ENCODE assay signal across 1 cellular context in genomic region chr6:149963462-149964242, GRCh38.
TF ChIP-seq lines count a peak whose summit lies in the region.

TSS of gene ULBP1 (plus strand) at chr6:149963943. CDS start at chr6:149964050, 107 bp downstream.

TF ChIP-seq in K562, 482 proteins besides CTCF, POLR2A, EP300 and RAD21 (continued from another document and continues in another):
- TF ChIP-seq MCM7 (IDR thresholded peaks at IDR 0.05) (no peak), E2F1 (CRISPR knock-in tag; IDR thresholded peaks at IDR 0.05) (peak; percentile 82), GTF2B (IDR thresholded peaks at IDR 0.05; ENCODE audit: extremely low read depth, insufficient read length) (no peak), ZKSCAN8 (CRISPR knock-in tag; IDR thresholded peaks at IDR 0.05) (no peak), RFX5 (IDR thresholded peaks at IDR 0.05; ENCODE audit: low read depth, low read length) (no peak), KLF16 (IDR thresholded peaks at IDR 0.05) (no peak), LARP7 (IDR thresholded peaks at IDR 0.05) (no peak), ETV5 (CRISPR knock-in tag; IDR thresholded peaks at IDR 0.05; ENCODE audit: low read depth) (peak; percentile 66; the same call in 1 of the 2 replicates), CHD4 (IDR thresholded peaks at IDR 0.05; ENCODE audit: insufficient read depth, insufficient replicate concordance, low read depth, low read length, poor library complexity, severe bottlenecking) (no peak), ZNF165 (CRISPR knock-in tag; IDR thresholded peaks at IDR 0.05; ENCODE audit: borderline replicate concordance) (no peak), EHMT2 (IDR thresholded peaks at IDR 0.05) (no peak), POLR3A (IDR thresholded peaks at IDR 0.05; ENCODE audit: borderline replicate concordance, extremely low read depth, insufficient read depth, insufficient read length) (no peak), ZNF780A (CRISPR knock-in tag; IDR thresholded peaks at IDR 0.05) (no peak), CBFA2T3 (IDR thresholded peaks at IDR 0.05) (no peak), TEAD4 (IDR thresholded peaks at IDR 0.05; ENCODE audit: low read length) (peak; percentile 29), TEAD4 (CRISPR knock-in tag; IDR thresholded peaks at IDR 0.05; ENCODE audit: borderline replicate concordance) (no peak), SMARCA5 (IDR thresholded peaks at IDR 0.05) (no peak), PRMT5 (CRISPR knock-in tag; IDR thresholded peaks at IDR 0.05) (no peak), MEF2D (tag; conservative IDR thresholded peaks at IDR 0.05; ENCODE audit: low read depth) (no peak), BDP1 (IDR thresholded peaks at IDR 0.05; ENCODE audit: insufficient read depth, insufficient read length) (no peak), NCOA4 (IDR thresholded peaks at IDR 0.05; ENCODE audit: partially characterized antibody) (no peak), FOS (IDR thresholded peaks at IDR 0.05; ENCODE audit: extremely low read depth, insufficient read length) (no peak), SUPT5H (IDR thresholded peaks at IDR 0.05) (peak; percentile 79), DACH1 (IDR thresholded peaks at IDR 0.05; ENCODE audit: partially characterized antibody) (no peak), PRDM10 (IDR thresholded peaks at IDR 0.05; ENCODE audit: partially characterized antibody) (peak; percentile 55), PCBP2 (IDR thresholded peaks at IDR 0.05; ENCODE audit: low read depth, low read length, poor library complexity, severe bottlenecking) (no peak), TCF3 (CRISPR knock-in tag; IDR thresholded peaks at IDR 0.05) (0 out of 2 replicates have a peak, but pooled peaks have one; percentile 7), TAF1 (IDR thresholded peaks at IDR 0.05; ENCODE audit: control insufficient read depth, extremely low read depth, insufficient read depth, low read length, severe bottlenecking) (peak; percentile 36), ZNF655 (CRISPR knock-in tag; IDR thresholded peaks at IDR 0.05) (no peak), ATF1 (CRISPR knock-in tag; IDR thresholded peaks at IDR 0.05) (peak; percentile 69), ATF1 (tag; IDR thresholded peaks at IDR 0.05) (peak; percentile 98), CAMTA2 (CRISPR knock-in tag; conservative IDR thresholded peaks at IDR 0.05) (no peak), ZNF277 (CRISPR knock-in tag; IDR thresholded peaks at IDR 0.05; ENCODE audit: borderline replicate concordance) (no peak), ZNF639 (CRISPR knock-in tag; conservative IDR thresholded peaks at IDR 0.05 in 1 of 2, IDR thresholded peaks at IDR 0.05 in 1 of 2) (peak in 1 of 2 experiments; percentile 58; a peak in 1 of 4 replicates), MTF1 (CRISPR knock-in tag; IDR thresholded peaks at IDR 0.05; ENCODE audit: borderline replicate concordance) (no peak), SIN3A (IDR thresholded peaks at IDR 0.05; ENCODE audit: borderline replicate concordance in 2 of 2, control insufficient read depth in 1 of 2, low read depth in 2 of 2, low read length in 2 of 2) (peak in 1 of 2 experiments; percentile 55; a peak in 1 of 4 replicates), PHTF2 (CRISPR knock-in tag; IDR thresholded peaks at IDR 0.05) (no peak), RERE (CRISPR knock-in tag; IDR thresholded peaks at IDR 0.05; ENCODE audit: borderline replicate concordance) (no peak), CTBP1 (IDR thresholded peaks at IDR 0.05; ENCODE audit: borderline replicate concordance) (peak; percentile 98), DNMT1 (IDR thresholded peaks at IDR 0.05) (no peak), MAX (CRISPR knock-in tag; IDR thresholded peaks at IDR 0.05) (peak; percentile 80), ZNF217 (CRISPR knock-in tag; IDR thresholded peaks at IDR 0.05) (no peak), C11orf30 (IDR thresholded peaks at IDR 0.05; ENCODE audit: low read depth) (peak; percentile 50), ZBTB33 (CRISPR knock-in tag; IDR thresholded peaks at IDR 0.05) (peak; percentile 97; the same call in 1 of the 2 replicates), ZNF41 (CRISPR knock-in tag; conservative IDR thresholded peaks at IDR 0.05) (no peak), ZNF146 (CRISPR knock-in tag; IDR thresholded peaks at IDR 0.05; ENCODE audit: unreplicated experiment) (no peak), FOSL1 (tag; conservative IDR thresholded peaks at IDR 0.05) (peak; percentile 85; the same call in 1 of the 2 replicates), TBL1XR1 (IDR thresholded peaks at IDR 0.05; ENCODE audit: low read length in 2 of 2) (peak in 1 of 2 experiments; percentile 42; a peak in 1 of 4 replicates), SRSF1 (IDR thresholded peaks at IDR 0.05; ENCODE audit: low read depth, low read length) (no peak), XRCC5 (IDR thresholded peaks at IDR 0.05; ENCODE audit: low read depth, low read length) (no peak), ILK (tag; IDR thresholded peaks at IDR 0.05; ENCODE audit: borderline replicate concordance, low read depth) (no peak)
